Comparison of ENCODE assay signal across 13 cellular contexts in genomic region chr2:156573710-156574109, GRCh38.
DNase-seq lines count a peak whose midpoint lies in the region; ATAC-seq and TF ChIP-seq lines count a peak whose summit lies in the region.
"Had no signal": no experiment of that assay in that cellular context is flagged by ENCODE, and none has a peak within 500 bp of the region (broad histone marks: within the 10 kb centered on the region; RNA-seq: fewer than 3 reads in every experiment).

No MANE protein-coding gene starts in this region.

- no peaks in the 10 kb centered on the region for H3K9me3 Mint-ChIP-seq in nephron progenitor cell
- H3K9me3 Mint-ChIP-seq: activated naive CD8-positive, alpha-beta T cell treated with anti-CD3 and anti-CD28 coated beads, Interleukin-2, amount 50 U/mL, for 24 hours had no signal

- ATAC-seq in GM18873 (IDR thresholded peaks at IDR 0.05; ENCODE audit: low FRiP score, unreplicated experiment), result peak; percentile 58
- ATAC-seq in GM21447 (IDR thresholded peaks at IDR 0.05; ENCODE audit: unreplicated experiment), result peak; percentile 88
- peak; percentile 64 for ATAC-seq in HG03066 (IDR thresholded peaks at IDR 0.05; ENCODE audit: low read depth, unreplicated experiment)
- ATAC-seq in omental fat pad (ENCODE audit: low FRiP score), result no peak
- ATAC-seq: HCT116 had no signal

- H3K36me3 Mint-ChIP-seq in nephron progenitor cell (ENCODE audit: low read depth), result peaks cover 29% of the 10 kb centered on the region

- DNase-seq in nephron progenitor cell (no peak), T1000 (lab: John Stamatoyannopoulos, UW) (no peak), omental fat pad (ENCODE audit: low spot score) (no peak), SKM-1 (lab: John Stamatoyannopoulos, UW; ENCODE audit: unreplicated experiment) (no peak)
- DNase-seq: activated CD4-positive, CD25-positive, alpha-beta regulatory T cell; activated naive CD8-positive, alpha-beta T cell treated with anti-CD3 and anti-CD28 coated beads, Interleukin-2, amount 50 U/mL, for 24 hours; cerebellar nuclear complex; glutamatergic neuron; testis had no signal

- TF ChIP-seq CTCF in nephron progenitor cell (IDR thresholded peaks at IDR 0.05) (no peak), omental fat pad (IDR thresholded peaks at IDR 0.05) (no peak)

- H3K27ac Mint-ChIP-seq in nephron progenitor cell, result peak overlapping the region; percentile 1

- H3K4me3 Mint-ChIP-seq in nephron progenitor cell, result no peak overlapping the region
- H3K4me3 Mint-ChIP-seq: activated naive CD8-positive, alpha-beta T cell treated with anti-CD3 and anti-CD28 coated beads, Interleukin-2, amount 50 U/mL, for 24 hours had no signal

- H3K27me3 Mint-ChIP-seq in nephron progenitor cell (ENCODE audit: low read depth, poor library complexity), result no peaks in the 10 kb centered on the region
- H3K27me3 Mint-ChIP-seq: activated naive CD8-positive, alpha-beta T cell treated with anti-CD3 and anti-CD28 coated beads, Interleukin-2, amount 50 U/mL, for 24 hours had no signal

- H3K4me1 Mint-ChIP-seq in nephron progenitor cell, result no peaks in the 10 kb centered on the region
